ENCODE assay signal across 8 cellular contexts in genomic region chr12:575948-576612, GRCh38.
DNase-seq lines count a peak whose midpoint lies in the region; ATAC-seq and TF ChIP-seq lines count a peak whose summit lies in the region.

No MANE protein-coding gene starts in this region.

- peak overlapping the region; percentile 49 to 56 for H3K27ac ChIP-seq in liver (ENCODE audit: low read depth in 1 of 2, low read length in 2 of 2)

- WGBS in liver, result 8% methylated on average over 39 of the region's 39 CpGs

- H3K27ac Mint-ChIP-seq in activated CD4-positive, alpha-beta T cell treated with anti-CD3 and anti-CD28 coated beads, Interleukin-2, amount 10 ng/mL, durations not matched to agents 24 days and 14 days, result peak overlapping the region; percentile 86

- peaks cover 8% of the 10 kb centered on the region for H3K36me3 Mint-ChIP-seq in activated CD4-positive, alpha-beta T cell treated with anti-CD3 and anti-CD28 coated beads, Interleukin-2, amount 10 ng/mL, durations not matched to agents 24 days and 14 days (ENCODE audit: low read depth)

- H3K4me3 Mint-ChIP-seq in activated CD4-positive, alpha-beta T cell treated with anti-CD3 and anti-CD28 coated beads, Interleukin-2, amount 10 ng/mL, durations not matched to agents 24 days and 14 days, result peak overlapping the region; percentile 55

- DNase-seq in GF-D8 (lab: John Stamatoyannopoulos, UW) (peak; percentile 89), NCI-H460 (ENCODE audit: extremely low read depth, low read depth) (peak; percentile 38), dedifferentiated amniotic fluid mesenchymal stem cell (ENCODE audit: extremely low spot score) (peak; percentile 82)
- DNase-seq in activated CD4-positive, alpha-beta T cell treated with anti-CD3 and anti-CD28 coated beads, Interleukin-2, amount 10 ng/mL, durations not matched to agents 24 days and 14 days, result peak; percentile 97
- DNase-seq in stimulated activated CD4-positive, alpha-beta T cell treated with anti-CD3 and anti-CD28 coated beads, Interleukin-4, amount 100 ng/mL, for 4 hours, result peak; percentile 74 to 88

- no peaks in the 10 kb centered on the region for H3K9me3 Mint-ChIP-seq in activated CD4-positive, alpha-beta T cell treated with anti-CD3 and anti-CD28 coated beads, Interleukin-2, amount 10 ng/mL, durations not matched to agents 24 days and 14 days

- H3K27me3 ChIP-seq in liver (ENCODE audit: control insufficient read depth in 4 of 4, insufficient read depth in 4 of 4, low read length in 3 of 4), result no peaks in the 10 kb centered on the region

- H3K36me3 ChIP-seq in liver (ENCODE audit: control insufficient read depth in 4 of 4, insufficient read depth in 3 of 4, low read depth in 1 of 4, low read length in 3 of 4), result no peaks in the 10 kb centered on the region

- TF ChIP-seq RAD21 in liver (IDR thresholded peaks at IDR 0.05), result peak; percentile 95 to 98

- intact Hi-C loops in activated CD4-positive, alpha-beta T cell treated with anti-CD3 and anti-CD28 coated beads, Interleukin-2, amount 10 ng/mL, durations not matched to agents 24 days and 14 days (cut with micrococcal nuclease), result loop anchor here (1.0 to 10.0 kb wide), 7 partner anchors 55 to 519 kb away; no protein-coding TSS in a partner anchor

- ATAC-seq in HG03039 (IDR thresholded peaks at IDR 0.05; ENCODE audit: unreplicated experiment), result peak; percentile 58
- no peak for ATAC-seq in HG03342 (IDR thresholded peaks at IDR 0.05; ENCODE audit: unreplicated experiment)

- TF ChIP-seq CTCF in liver (IDR thresholded peaks at IDR 0.05; ENCODE audit: low read depth, low read length, missing input control), result peak; percentile 99

- H3K9me3 ChIP-seq in liver (ENCODE audit: control insufficient read depth in 4 of 4, low read length in 3 of 4), result no peaks in the 10 kb centered on the region

- H3K4me3 ChIP-seq in liver (ENCODE audit: low read depth in 1 of 3, low read length in 3 of 3), result no peak overlapping the region

- no peaks in the 10 kb centered on the region for H3K27me3 Mint-ChIP-seq in activated CD4-positive, alpha-beta T cell treated with anti-CD3 and anti-CD28 coated beads, Interleukin-2, amount 10 ng/mL, durations not matched to agents 24 days and 14 days

- H3K4me1 ChIP-seq in liver (ENCODE audit: control insufficient read depth in 4 of 4, insufficient read depth in 4 of 4, low read length in 3 of 4), result peaks cover 17 to 45% (median 31%) of the 10 kb centered on the region in 4 donors

- peak overlapping the region in 1 of 2 donors; percentile 29 for H3K9ac ChIP-seq in liver (ENCODE audit: low read depth in 1 of 2, low read length in 2 of 2)

- H3K4me1 Mint-ChIP-seq in activated CD4-positive, alpha-beta T cell treated with anti-CD3 and anti-CD28 coated beads, Interleukin-2, amount 10 ng/mL, durations not matched to agents 24 days and 14 days, result peaks cover 32% of the 10 kb centered on the region

TF ChIP-seq in liver, 16 proteins besides CTCF, POLR2A, EP300 and RAD21:
- TF ChIP-seq YY1 (IDR thresholded peaks at IDR 0.05) (peak; percentile 4), HNF4G (IDR thresholded peaks at IDR 0.05) (no peak), FOXA1 (IDR thresholded peaks at IDR 0.05) (no peak), ZBTB33 (IDR thresholded peaks at IDR 0.05) (no peak), TAF1 (conservative IDR thresholded peaks at IDR 0.05) (no peak), MAX (IDR thresholded peaks at IDR 0.05) (no peak), SP1 (IDR thresholded peaks at IDR 0.05) (peak; percentile 45), GABPA (IDR thresholded peaks at IDR 0.05 in 1 of 2, conservative IDR thresholded peaks at IDR 0.05 in 1 of 2) (peak in 1 of 2 donors; percentile 59), JUND (IDR thresholded peaks at IDR 0.05) (no peak), RXRA (IDR thresholded peaks at IDR 0.05) (peak; percentile 46 to 62), ATF3 (IDR thresholded peaks at IDR 0.05) (no peak), HNF4A (conservative IDR thresholded peaks at IDR 0.05) (peak in 1 of 2 donors; percentile 25)

Comparison
In these comparisons a context has a peak if more than half of its experiments do, and no peak if none do; other contexts are left out.
1. DNase-seq: peak in every context shown above with its lines; median percentile 97 in activated CD4-positive, alpha-beta T cell treated with anti-CD3 and anti-CD28 coated beads, Interleukin-2, amount 10 ng/mL, durations not matched to agents 24 days and 14 days; 89 in GF-D8; 82 in dedifferentiated amniotic fluid mesenchymal stem cell; 81 in stimulated activated CD4-positive, alpha-beta T cell treated with anti-CD3 and anti-CD28 coated beads, Interleukin-4, amount 100 ng/mL, for 4 hours; 38 in NCI-H460.